26 cellular contexts compared by ENCODE assay signal in the genomic region with DNA sequence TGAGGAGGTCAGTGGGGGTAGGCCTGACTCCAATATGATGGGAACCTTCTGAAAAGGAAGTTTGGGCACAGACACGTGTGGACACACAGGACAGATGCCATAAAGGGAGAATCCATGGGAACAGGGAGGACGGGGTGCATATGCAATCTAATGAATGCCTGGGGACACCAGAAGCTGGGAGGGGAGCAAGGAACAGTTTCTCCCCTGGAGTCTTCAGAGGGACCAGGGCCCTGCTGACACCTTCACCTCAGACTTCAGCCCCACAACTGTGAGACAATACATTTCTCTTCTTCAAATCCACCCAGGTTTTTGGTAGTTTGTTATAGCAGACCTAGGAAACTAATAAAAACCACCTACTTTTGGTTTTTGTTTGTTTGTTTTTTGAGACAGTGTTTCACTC. TPM values are rescaled to one million over a fixed set of nuclear protein-coding genes. Genes with fewer than 3 reads are reported as not detected.
DNase-seq lines count a peak whose midpoint lies in the region; ATAC-seq and TF ChIP-seq lines count a peak whose summit lies in the region.
"Had no signal": no experiment of that assay in that cellular context is flagged by ENCODE, and none has a peak within 500 bp of the region (broad histone marks: within the 10 kb centered on the region; RNA-seq: fewer than 3 reads in every experiment).

No MANE protein-coding gene starts in this region.

- H3K4me1 ChIP-seq in Caco-2: peaks cover 28% of the 10 kb centered on the region
- H3K4me1 ChIP-seq in parathyroid adenoma: peaks cover 7% of the 10 kb centered on the region
- H3K4me1 ChIP-seq in spleen: peaks cover 3 to 19% (median 13%) of the 10 kb centered on the region in 6 donors

- H3K27me3 ChIP-seq in Caco-2 (replicated peaks; ENCODE audit: control insufficient read depth, insufficient read depth, low read length) (no peaks in the 10 kb centered on the region), parathyroid adenoma (ENCODE audit: control insufficient read depth, insufficient read depth, low read length) (no peaks in the 10 kb centered on the region), spleen (replicated peaks in 1 of 7) (no peaks in the 10 kb centered on the region)
- H3K27me3 ChIP-seq: cardiac muscle cell, neural progenitor cell, Peyer's patch had no signal

- no peak for ATAC-seq in Right ventricle myocardium inferior
- ATAC-seq: A549; left ventricle myocardium superior; right cardiac atrium; stimulated activated naive CD8-positive, alpha-beta T cell treated with anti-CD3 and anti-CD28 coated beads, Interleukin-15, amount 100 ng/mL, for 72 hours had no signal

- no peaks in the 10 kb centered on the region for H3K27me3 Mint-ChIP-seq in activated CD4-positive, alpha-beta T cell treated with anti-CD3 and anti-CD28 coated beads, Interleukin-2, amount 10 ng/mL, durations not matched to agents 7 days and 5 days
- H3K27me3 Mint-ChIP-seq in Caco-2 (ENCODE audit: insufficient read depth, unreplicated experiment): no peaks in the 10 kb centered on the region
- no peaks in the 10 kb centered on the region for H3K27me3 Mint-ChIP-seq in activated T-helper 1 cell treated with anti-CD3 and anti-CD28 coated beads, Interleukin-12 subunit alpha, Interleukin-12 subunit beta, Interleukin-2, Interleukin-4 antibody, amounts not matched to agents 30 ng/mL and 10 ng/mL and 1 ng/mL, durations not matched to agents 14 hours and 24 hours and 36 hours (ENCODE audit: insufficient read depth)
- H3K27me3 Mint-ChIP-seq: stimulated activated naive CD8-positive, alpha-beta T cell treated with anti-CD3 and anti-CD28 coated beads, Interleukin-15, amount 100 ng/mL, for 72 hours had no signal

- H3K36me3 ChIP-seq in Caco-2 (ENCODE audit: control insufficient read depth, insufficient read depth, low read length) (no peaks in the 10 kb centered on the region), parathyroid adenoma (ENCODE audit: control insufficient read depth, insufficient read depth, low read length) (no peaks in the 10 kb centered on the region), spleen (no peaks in the 10 kb centered on the region)
- H3K36me3 ChIP-seq: cardiac muscle cell, neural progenitor cell, Peyer's patch, WERI-Rb-1 had no signal

- H3K4me1 Mint-ChIP-seq in activated CD4-positive, alpha-beta T cell treated with anti-CD3 and anti-CD28 coated beads, Interleukin-2, amount 10 ng/mL, durations not matched to agents 7 days and 5 days: peaks cover 36% of the 10 kb centered on the region
- H3K4me1 Mint-ChIP-seq in Caco-2 (ENCODE audit: low read depth, unreplicated experiment): peaks cover 13% of the 10 kb centered on the region
- H3K4me1 Mint-ChIP-seq in activated T-helper 1 cell treated with anti-CD3 and anti-CD28 coated beads, Interleukin-12 subunit alpha, Interleukin-12 subunit beta, Interleukin-2, Interleukin-4 antibody, amounts not matched to agents 30 ng/mL and 10 ng/mL and 1 ng/mL, durations not matched to agents 14 hours and 24 hours and 36 hours (ENCODE audit: low read depth): peaks cover 27% of the 10 kb centered on the region

- H3K9me3 Mint-ChIP-seq in activated CD4-positive, alpha-beta T cell treated with anti-CD3 and anti-CD28 coated beads, Interleukin-2, amount 10 ng/mL, durations not matched to agents 7 days and 5 days: no peaks in the 10 kb centered on the region
- no peaks in the 10 kb centered on the region for H3K9me3 Mint-ChIP-seq in Caco-2 (ENCODE audit: unreplicated experiment)
- H3K9me3 Mint-ChIP-seq in activated T-helper 1 cell treated with anti-CD3 and anti-CD28 coated beads, Interleukin-12 subunit alpha, Interleukin-12 subunit beta, Interleukin-2, Interleukin-4 antibody, amounts not matched to agents 30 ng/mL and 10 ng/mL and 1 ng/mL, durations not matched to agents 14 hours and 24 hours and 36 hours: no peaks in the 10 kb centered on the region
- H3K9me3 Mint-ChIP-seq: neural progenitor cell; stimulated activated naive CD8-positive, alpha-beta T cell treated with anti-CD3 and anti-CD28 coated beads, Interleukin-15, amount 100 ng/mL, for 72 hours had no signal

- DNase-seq in activated CD4-positive, alpha-beta T cell treated with anti-CD3 and anti-CD28 coated beads, Interleukin-2, amount 10 ng/mL, durations not matched to agents 7 days and 5 days: no peak
- no peak for DNase-seq in activated CD4-positive, alpha-beta T cell treated with anti-CD3 and anti-CD28 coated beads for 4 hours
- DNase-seq in Caco-2 (no peak), kidney glomerular epithelial cell (lab: John Stamatoyannopoulos, UW) (no peak), spleen (no peak), Right ventricle myocardium inferior (ENCODE audit: missing footprints) (no peak)
- no peak for DNase-seq in activated T-helper 1 cell treated with anti-CD3 and anti-CD28 coated beads, Interleukin-12 subunit alpha, Interleukin-12 subunit beta, Interleukin-2, Interleukin-4 antibody, amounts not matched to agents 30 ng/mL and 10 ng/mL and 1 ng/mL, durations not matched to agents 14 hours and 24 hours and 36 hours (ENCODE audit: low spot score)
- DNase-seq: activated effector memory CD4-positive, alpha-beta T cell treated with Interleukin-2 at 50 U/mL for 16 hours; AML-193; effector CD8-positive, alpha-beta T cell; HCEC 1CT; left ventricle myocardium superior; mesendoderm; NCI-H1048; right cardiac atrium; SHP77 treated with DMSO at 0.1 percent for 48 hours; stimulated activated CD4-positive, alpha-beta T cell treated with anti-CD3 and anti-CD28 coated beads, Interleukin-2, amount 100 ng/mL, for 24 hours; stimulated activated CD8-positive, alpha-beta memory T cell treated with anti-CD3 and anti-CD28 coated beads, Interleukin-4, amount 100 ng/mL, for 48 hours; stimulated activated naive CD8-positive, alpha-beta T cell treated with anti-CD3 and anti-CD28 coated beads, Interleukin-15, amount 100 ng/mL, for 72 hours; WERI-Rb-1 had no signal

- WGBS in spleen, 5 donors: 61 to 85% (median 66%) methylated on average over 2 of the region's 2 CpGs

- POLR2A ChIA-PET in activated CD4-positive, alpha-beta T cell treated with anti-CD3 and anti-CD28 coated beads, Interleukin-2, amount 10 ng/mL, durations not matched to agents 7 days and 5 days (lab: Charles Lee): no interaction called here
- POLR2A ChIA-PET in Caco-2 (lab: Charles Lee): no interaction called here

- peaks cover 8% of the 10 kb centered on the region for H3K36me3 Mint-ChIP-seq in activated CD4-positive, alpha-beta T cell treated with anti-CD3 and anti-CD28 coated beads, Interleukin-2, amount 10 ng/mL, durations not matched to agents 7 days and 5 days (ENCODE audit: low read depth)
- peaks cover 6% of the 10 kb centered on the region for H3K36me3 Mint-ChIP-seq in Caco-2 (ENCODE audit: insufficient read depth, unreplicated experiment)
- H3K36me3 Mint-ChIP-seq in activated T-helper 1 cell treated with anti-CD3 and anti-CD28 coated beads, Interleukin-12 subunit alpha, Interleukin-12 subunit beta, Interleukin-2, Interleukin-4 antibody, amounts not matched to agents 30 ng/mL and 10 ng/mL and 1 ng/mL, durations not matched to agents 14 hours and 24 hours and 36 hours (ENCODE audit: low read depth): no peaks in the 10 kb centered on the region
- H3K36me3 Mint-ChIP-seq: neural progenitor cell had no signal

- BruUV-seq in Caco-2 (replicated peaks; lab: Mats Ljungman, UMichigan): no TSS peak

- peak overlapping the region; percentile 84 for H3K27ac Mint-ChIP-seq in activated CD4-positive, alpha-beta T cell treated with anti-CD3 and anti-CD28 coated beads, Interleukin-2, amount 10 ng/mL, durations not matched to agents 7 days and 5 days
- peak overlapping the region; percentile 55 for H3K27ac Mint-ChIP-seq in Caco-2 (ENCODE audit: unreplicated experiment)
- peak overlapping the region; percentile 58 for H3K27ac Mint-ChIP-seq in activated T-helper 1 cell treated with anti-CD3 and anti-CD28 coated beads, Interleukin-12 subunit alpha, Interleukin-12 subunit beta, Interleukin-2, Interleukin-4 antibody, amounts not matched to agents 30 ng/mL and 10 ng/mL and 1 ng/mL, durations not matched to agents 14 hours and 24 hours and 36 hours
- H3K27ac Mint-ChIP-seq: neural progenitor cell had no signal

- H3K9ac ChIP-seq in parathyroid adenoma: no peak overlapping the region
- H3K9ac ChIP-seq: neural progenitor cell had no signal

- no peak overlapping the region for H3K4me3 Mint-ChIP-seq in activated CD4-positive, alpha-beta T cell treated with anti-CD3 and anti-CD28 coated beads, Interleukin-2, amount 10 ng/mL, durations not matched to agents 7 days and 5 days
- H3K4me3 Mint-ChIP-seq in Caco-2 (ENCODE audit: unreplicated experiment): no peak overlapping the region
- H3K4me3 Mint-ChIP-seq in activated T-helper 1 cell treated with anti-CD3 and anti-CD28 coated beads, Interleukin-12 subunit alpha, Interleukin-12 subunit beta, Interleukin-2, Interleukin-4 antibody, amounts not matched to agents 30 ng/mL and 10 ng/mL and 1 ng/mL, durations not matched to agents 14 hours and 24 hours and 36 hours: no peak overlapping the region
- H3K4me3 Mint-ChIP-seq: neural progenitor cell; stimulated activated naive CD8-positive, alpha-beta T cell treated with anti-CD3 and anti-CD28 coated beads, Interleukin-15, amount 100 ng/mL, for 72 hours had no signal

- no peaks in the 10 kb centered on the region for H3K79me2 ChIP-seq in parathyroid adenoma

- H3K9me3 ChIP-seq in Caco-2 (no peaks in the 10 kb centered on the region), parathyroid adenoma (ENCODE audit: control insufficient read depth, low read length) (no peaks in the 10 kb centered on the region), spleen (no peaks in the 10 kb centered on the region)
- H3K9me3 ChIP-seq: A549, Peyer's patch had no signal

- H3K27ac ChIP-seq in parathyroid adenoma (no peak overlapping the region), spleen (no peak overlapping the region)
- H3K27ac ChIP-seq: cardiac muscle cell, coronary artery, neural progenitor cell, Peyer's patch, WERI-Rb-1 had no signal

- H2AFZ ChIP-seq in parathyroid adenoma: peak overlapping the region; percentile 17
- H2AFZ ChIP-seq: neural progenitor cell had no signal

- intact Hi-C loops in Caco-2 (cut with micrococcal nuclease; ENCODE audit: unreplicated experiment): no loop called here
- intact Hi-C loops in activated T-helper 1 cell treated with anti-CD3 and anti-CD28 coated beads, Interleukin-12 subunit alpha, Interleukin-12 subunit beta, Interleukin-2, Interleukin-4 antibody, amounts not matched to agents 30 ng/mL and 10 ng/mL and 1 ng/mL, durations not matched to agents 14 hours and 24 hours and 36 hours (cut with micrococcal nuclease): no loop called here
- intact Hi-C loops in spleen (cut with DNase I; ENCODE audit: low total_unique reads): no loop called here
- intact Hi-C loops in Right ventricle myocardium inferior (cut with DNase I): no loop called here

- CTCF ChIA-PET in activated CD4-positive, alpha-beta T cell treated with anti-CD3 and anti-CD28 coated beads, Interleukin-2, amount 10 ng/mL, durations not matched to agents 7 days and 5 days (lab: Charles Lee): interaction anchor here (0.9 to 1.4 kb wide), 2 partner anchors 9 kb away, joined by 3 read pairs; no protein-coding TSS in a partner anchor
- CTCF ChIA-PET in Caco-2 (lab: Charles Lee): no interaction called here

- no peak overlapping the region for H3K4me2 ChIP-seq in parathyroid adenoma (ENCODE audit: low read length)
- H3K4me2 ChIP-seq: A549, neural progenitor cell had no signal

- H3K4me3 ChIP-seq in Caco-2 (ENCODE audit: low read depth, low read length): no peak overlapping the region
- H3K4me3 ChIP-seq in parathyroid adenoma (ENCODE audit: low read depth, low read length): no peak overlapping the region
- H3K4me3 ChIP-seq in spleen: no peak overlapping the region
- H3K4me3 ChIP-seq: A549, cardiac muscle cell, coronary artery, neural progenitor cell, Peyer's patch had no signal

- no peak for TF ChIP-seq POLR2A in spleen (IDR thresholded peaks at IDR 0.05)

- no peak for TF ChIP-seq CTCF in Caco-2 (IDR thresholded peaks at IDR 0.05; ENCODE audit: insufficient read depth in 1 of 2, low read depth in 1 of 2, low read length in 1 of 2, severe bottlenecking in 1 of 2, unreplicated experiment in 1 of 2)
- no peak for TF ChIP-seq CTCF in parathyroid adenoma (IDR thresholded peaks at IDR 0.05)
- TF ChIP-seq CTCF in spleen (IDR thresholded peaks at IDR 0.05 in 8 of 11, conservative IDR thresholded peaks at IDR 0.05 in 3 of 11): no peak

RNA-seq across cellular contexts. Expression of a gene that starts 35.2 kb away (rescaled TPM):
- total RNA-seq in activated CD4-positive, alpha-beta T cell treated with anti-CD3 and anti-CD28 coated beads, Interleukin-2, amount 10 ng/mL, durations not matched to agents 7 days and 5 days: 10 to 100 TPM; 75.6 to 76.5 TPM
- total RNA-seq in Caco-2 (2022) (80.9 and 85.0 TPM in 2 replicates), spleen (10 to 100 TPM; 54.7 to 80.2 (median 60.4) TPM), Right ventricle myocardium inferior (110 TPM)
- 64.1 and 71.9 TPM in 2 replicates for total RNA-seq in activated T-helper 1 cell treated with anti-CD3 and anti-CD28 coated beads, Interleukin-12 subunit alpha, Interleukin-12 subunit beta, Interleukin-2, Interleukin-4 antibody, amounts not matched to agents 30 ng/mL and 10 ng/mL and 1 ng/mL, durations not matched to agents 14 hours and 24 hours and 36 hours
- polyA plus RNA-seq in spleen: 10 to 100 TPM in 1 of 3 donors, 1 to 10 TPM in 2; 7.8 to 13.1 (median 9.7) TPM

RNA-seq across cellular contexts. Expression of a gene that starts 43.1 kb away (rescaled TPM):
- total RNA-seq in activated CD4-positive, alpha-beta T cell treated with anti-CD3 and anti-CD28 coated beads, Interleukin-2, amount 10 ng/mL, durations not matched to agents 7 days and 5 days: 10 to 100 TPM; 45.1 to 50.2 TPM
- total RNA-seq in Caco-2 (2022): 37.5 and 40.1 TPM in 2 replicates
- 42.5 and 48.4 TPM in 2 replicates for total RNA-seq in activated T-helper 1 cell treated with anti-CD3 and anti-CD28 coated beads, Interleukin-12 subunit alpha, Interleukin-12 subunit beta, Interleukin-2, Interleukin-4 antibody, amounts not matched to agents 30 ng/mL and 10 ng/mL and 1 ng/mL, durations not matched to agents 14 hours and 24 hours and 36 hours
- 10 to 100 TPM; 28.2 to 37.1 (median 31.1) TPM for total RNA-seq in spleen
- polyA plus RNA-seq in spleen: 10 to 100 TPM; 20.6 to 25.9 (median 24.5) TPM
- 8.9 TPM for total RNA-seq in Right ventricle myocardium inferior
